Comparison of ENCODE assay signal across 20 cellular contexts in genomic region chr17:44024853-44025252, GRCh38.
"Had no signal": no experiment of that assay in that cellular context is flagged by ENCODE, and none has a peak within 500 bp of the region (broad histone marks: within the 10 kb centered on the region; RNA-seq: fewer than 3 reads in every experiment).

No MANE protein-coding gene starts in this region.

- DNase-seq: activated CD4-positive, alpha-beta memory T cell treated with anti-CD3 and anti-CD28 coated beads, Interleukin-2, amount 10 ng/mL, durations not matched to agents 7 days and 5 days; activated CD4-positive, alpha-beta T cell treated with anti-CD3 and anti-CD28 coated beads for 48 hours; activated effector memory CD4-positive, alpha-beta T cell treated with anti-CD3 and anti-CD28 coated beads, Interleukin-2, amount 50 U/mL, for 16 hours; activated naive CD4-positive, alpha-beta T cell treated with anti-CD3 and anti-CD28 coated beads, Interleukin-2, amount 50 U/mL, for 16 hours; activated naive CD8-positive, alpha-beta T cell treated with anti-CD3 and anti-CD28 coated beads, Interleukin-2, amount 50 U/mL, for 24 hours; body of pancreas; central memory CD4-positive, alpha-beta T cell; dermis blood vessel endothelial cell; hippocampal formation; kidney glomerular epithelial cell; left lung; naive thymus-derived CD4-positive, alpha-beta T cell; stimulated activated CD4-positive, alpha-beta T cell treated with anti-CD3 and anti-CD28 coated beads, Interleukin-2, amount 100 ng/mL, for 48 hours; stimulated activated CD8-positive, alpha-beta memory T cell treated with anti-CD3 and anti-CD28 coated beads, Interleukin-4, amount 100 ng/mL, for 48 hours; stimulated activated naive CD4-positive, alpha-beta T cell; T1000; upper lobe of left lung had no signal

- H3K4me1 ChIP-seq: body of pancreas, esophagus muscularis mucosa, left lung, prostate gland, upper lobe of left lung had no signal

- H3K27ac ChIP-seq: body of pancreas, esophagus muscularis mucosa, left lung, prostate gland, upper lobe of left lung had no signal

- ATAC-seq: activated naive CD8-positive, alpha-beta T cell treated with anti-CD3 and anti-CD28 coated beads, Interleukin-2, amount 50 U/mL, for 24 hours; naive thymus-derived CD4-positive, alpha-beta T cell had no signal

- H3K9me3 ChIP-seq: body of pancreas, esophagus muscularis mucosa, left lung, prostate gland, upper lobe of left lung had no signal

- H3K36me3 ChIP-seq: prostate gland had no signal

- H3K27me3 ChIP-seq: body of pancreas, esophagus muscularis mucosa, left lung, upper lobe of left lung had no signal

- H3K4me3 ChIP-seq: body of pancreas, esophagus muscularis mucosa, left lung, lung, prostate gland, upper lobe of left lung had no signal
